Comparison of ENCODE assay signal across 25 cellular contexts in genomic region chr4:56959064-56959463, GRCh38. TPM values are rescaled to one million over a fixed set of nuclear protein-coding genes. Genes with fewer than 3 reads are reported as not detected.
DNase-seq lines count a peak whose midpoint lies in the region; ATAC-seq and TF ChIP-seq lines count a peak whose summit lies in the region.
"Had no signal": no experiment of that assay in that cellular context is flagged by ENCODE, and none has a peak within 500 bp of the region (broad histone marks: within the 10 kb centered on the region; RNA-seq: fewer than 3 reads in every experiment).

No MANE protein-coding gene starts in this region.

- peak overlapping the region; percentile 32 for H3K27ac Mint-ChIP-seq in T-helper 17 cell
- H3K27ac Mint-ChIP-seq: activated CD4-positive, alpha-beta memory T cell treated with anti-CD3 and anti-CD28 coated beads for 36 hours; activated T-helper 17 cell treated with anti-CD3 and anti-CD28 coated beads, Interleukin-2, amount 50 U/mL, for 72 hours; endodermal cell; naive thymus-derived CD4-positive, alpha-beta T cell; stimulated activated naive CD8-positive, alpha-beta T cell treated with anti-CD3 and anti-CD28 coated beads, Interleukin-15, Interleukin-2, amounts not matched to agents 100 ng/mL and 50 ng/mL, for 24 hours; T-helper 1 cell treated with Interleukin-12 subunit alpha and Interleukin-12 subunit beta and Interleukin-4 antibody, amounts not matched to agents 30 μg/mL and 1 μg/mL, for 36 hours had no signal

- no peaks in the 10 kb centered on the region for H3K27me3 Mint-ChIP-seq in T-helper 17 cell
- H3K27me3 Mint-ChIP-seq: activated CD4-positive, alpha-beta memory T cell treated with anti-CD3 and anti-CD28 coated beads for 36 hours; activated T-helper 17 cell treated with anti-CD3 and anti-CD28 coated beads, Interleukin-2, amount 50 U/mL, for 72 hours; naive thymus-derived CD4-positive, alpha-beta T cell; stimulated activated naive CD8-positive, alpha-beta T cell treated with anti-CD3 and anti-CD28 coated beads, Interleukin-15, Interleukin-2, amounts not matched to agents 100 ng/mL and 50 ng/mL, for 24 hours had no signal

- no peak for TF ChIP-seq EP300 in transverse colon (IDR thresholded peaks at IDR 0.05; ENCODE audit: low read depth)

- H3K4me1 ChIP-seq in transverse colon (peaks cover 7 to 18% (median 10%) of the 10 kb centered on the region in 4 donors), breast epithelium (no peaks in the 10 kb centered on the region)
- H3K4me1 ChIP-seq: BE2C had no signal

- intact Hi-C loops in transverse colon (cut with DNase I; ENCODE audit: low total_unique reads), result no loop called here
- intact Hi-C loops in breast epithelium (cut with DNase I; ENCODE audit: low total_unique reads), result no loop called here

- DNase-seq in NCI-H748 (lab: John Stamatoyannopoulos, UW; ENCODE audit: unreplicated experiment) (peak; percentile 17), NCI-H748 treated with DMSO at 0.1 percent for 48 hours (lab: John Stamatoyannopoulos, UW) (no peak), T-helper 17 cell (no peak), fibroblast of peridontal ligament (ENCODE audit: extremely low read depth) (peak; percentile 25), transverse colon (no peak), breast epithelium (ENCODE audit: low spot score in 2 of 2) (no peak), H7 (no peak), DMS114 treated with DMSO at 0.1 percent for 48 hours (lab: John Stamatoyannopoulos, UW; ENCODE audit: unreplicated experiment) (no peak)
- DNase-seq: activated CD4-positive, alpha-beta memory T cell treated with anti-CD3 and anti-CD28 coated beads for 36 hours; activated CD4-positive, CD25-positive, alpha-beta regulatory T cell treated with anti-CD3 and anti-CD28 coated beads, Interleukin-2, amount 50 U/mL, for 72 hours; activated naive CD4-positive, alpha-beta T cell treated with anti-CD3 and anti-CD28 coated beads, Interleukin-2, amount 50 U/mL, for 16 hours; BE2C; cortex of kidney; endodermal cell; Karpas-422; MV-4-11; naive thymus-derived CD4-positive, alpha-beta T cell; NCI-H1694 treated with DMSO at 0.1 percent for 48 hours; NCI-H2227 treated with DMSO at 0.1 percent for 48 hours; NCI-H526 treated with DMSO at 0.1 percent for 48 hours; nucleus accumbens had no signal

- H3K27me3 ChIP-seq in transverse colon (no peaks in the 10 kb centered on the region), breast epithelium (no peaks in the 10 kb centered on the region), H7 (ENCODE audit: control insufficient read depth, insufficient read depth, low read length) (no peaks in the 10 kb centered on the region)
- H3K27me3 ChIP-seq: BE2C had no signal

- H3K27ac ChIP-seq in transverse colon, result peak overlapping the region in 3 of 4 donors; percentile 33 to 67 (median 34)
- H3K27ac ChIP-seq in breast epithelium, result no peak overlapping the region

- H3K9me3 ChIP-seq in T-helper 17 cell (ENCODE audit: control insufficient read depth, low read length, poor library complexity, severe bottlenecking) (no peaks in the 10 kb centered on the region), transverse colon (no peaks in the 10 kb centered on the region), breast epithelium (no peaks in the 10 kb centered on the region)
- H3K9me3 ChIP-seq: BE2C had no signal

- no peaks in the 10 kb centered on the region for H3K36me3 Mint-ChIP-seq in T-helper 17 cell (ENCODE audit: low read depth)

- 49 to 67% methylated on average over 1 to 2 of the region's 2 CpGs for WGBS in transverse colon (ENCODE audit: low coverage in 1 of 2), 2 donors

- no peak for TF ChIP-seq POLR2A in transverse colon (IDR thresholded peaks at IDR 0.05)
- TF ChIP-seq POLR2A in breast epithelium (IDR thresholded peaks at IDR 0.05), result no peak

- H3K4me1 Mint-ChIP-seq in T-helper 17 cell, result peaks cover 3% of the 10 kb centered on the region
- H3K4me1 Mint-ChIP-seq: activated T-helper 17 cell treated with anti-CD3 and anti-CD28 coated beads, Interleukin-2, amount 50 U/mL, for 72 hours; mesothelial cell of epicardium had no signal

- no peak for ATAC-seq in T-helper 17 cell
- ATAC-seq: activated T-helper 17 cell treated with anti-CD3 and anti-CD28 coated beads, Interleukin-2, amount 50 U/mL, for 72 hours had no signal

- no peak for TF ChIP-seq CTCF in transverse colon (IDR thresholded peaks at IDR 0.05)
- TF ChIP-seq CTCF in breast epithelium (IDR thresholded peaks at IDR 0.05), result no peak

- H3K36me3 ChIP-seq in transverse colon (peaks cover 0 to 11% (median 4%) of the 10 kb centered on the region in 4 donors), breast epithelium (no peaks in the 10 kb centered on the region), H7 (replicated peaks; ENCODE audit: control insufficient read depth, insufficient read depth, low read length) (peaks cover 2% of the 10 kb centered on the region)

- no peak overlapping the region for H3K4me3 Mint-ChIP-seq in T-helper 17 cell
- H3K4me3 Mint-ChIP-seq: activated CD4-positive, alpha-beta memory T cell treated with anti-CD3 and anti-CD28 coated beads for 36 hours; activated T-helper 17 cell treated with anti-CD3 and anti-CD28 coated beads, Interleukin-2, amount 50 U/mL, for 72 hours; endodermal cell; mesothelial cell of epicardium; naive thymus-derived CD4-positive, alpha-beta T cell; stimulated activated naive CD8-positive, alpha-beta T cell treated with anti-CD3 and anti-CD28 coated beads, Interleukin-15, Interleukin-2, amounts not matched to agents 100 ng/mL and 50 ng/mL, for 24 hours; T-helper 1 cell treated with Interleukin-12 subunit alpha and Interleukin-12 subunit beta and Interleukin-4 antibody, amounts not matched to agents 30 μg/mL and 1 μg/mL, for 36 hours had no signal

- H3K4me3 ChIP-seq in transverse colon, result no peak overlapping the region
- no peak overlapping the region for H3K4me3 ChIP-seq in breast epithelium
- H3K4me3 ChIP-seq in H7 (ENCODE audit: insufficient read depth, low read depth, low read length), result no peak overlapping the region

- in situ Hi-C loops in transverse colon (cut with MboI; ENCODE audit: low pct_ligation_motif_present in 1 of 4, low pct_unique_long_range_greater_than_20kb in 1 of 4, low sequenced_read_pairs in 3 of 4), result no loop called here

RNA-seq across cellular contexts. Expression of gene NOA1, which starts 18.3 kb away (rescaled TPM):
- total RNA-seq in T-helper 17 cell (10 to 100 TPM; 15.1 to 15.6 TPM), transverse colon (10 to 100 TPM; 32.5 to 75.4 (median 39.6) TPM), breast epithelium (10 to 100 TPM; 22.6 to 25.4 (median 23.7) TPM)
- 38.8 and 51.7 TPM in 2 replicates for total RNA-seq in H7 (2014; rRNA removed; shearing (Covaris generic))

RNA-seq across cellular contexts. Expression of gene POLR2B, which starts 19.6 kb away (rescaled TPM):
- 10 to 100 TPM; 77.7 to 88.2 TPM for total RNA-seq in T-helper 17 cell
- total RNA-seq in transverse colon, result 10 to 100 TPM; 39.8 to 74.8 (median 53.4) TPM
- total RNA-seq in breast epithelium, result 100 to 1,000 TPM in 1 of 3 donors, 10 to 100 TPM in 2; 66.1 to 112 (median 71.4) TPM
- total RNA-seq in H7 (2014; rRNA removed; shearing (Covaris generic)), result 122 and 151 TPM in 2 replicates

RNA-seq across cellular contexts. Expression of gene REST, which starts 51.4 kb away (rescaled TPM):
- total RNA-seq in T-helper 17 cell, result 10 to 100 TPM; 56.6 to 66.3 TPM
- total RNA-seq in transverse colon, result 10 to 100 TPM; 18.7 to 47.8 (median 27.1) TPM
- total RNA-seq in breast epithelium, result 10 to 100 TPM; 31.0 to 44.6 (median 32.8) TPM
- total RNA-seq in H7 (2014; rRNA removed; shearing (Covaris generic)), result 43.5 and 72.0 TPM in 2 replicates

Comparison
In these comparisons a context has a peak if more than half of its experiments do, and no peak if none do; other contexts are left out.
1. DNase-seq: peak in NCI-H748 (single experiment) and fibroblast of peridontal ligament (single experiment); none in NCI-H748 treated with DMSO at 0.1 percent for 48 hours (single experiment), T-helper 17 cell (0 of 3), transverse colon (single experiment), breast epithelium (0 of 2), H7 (single experiment) and DMS114 treated with DMSO at 0.1 percent for 48 hours (single experiment).
2. H3K27ac ChIP-seq: peak in transverse colon (3 of 4); none in breast epithelium (0 of 2).